12 cellular contexts compared by ENCODE assay signal in the genomic region with DNA sequence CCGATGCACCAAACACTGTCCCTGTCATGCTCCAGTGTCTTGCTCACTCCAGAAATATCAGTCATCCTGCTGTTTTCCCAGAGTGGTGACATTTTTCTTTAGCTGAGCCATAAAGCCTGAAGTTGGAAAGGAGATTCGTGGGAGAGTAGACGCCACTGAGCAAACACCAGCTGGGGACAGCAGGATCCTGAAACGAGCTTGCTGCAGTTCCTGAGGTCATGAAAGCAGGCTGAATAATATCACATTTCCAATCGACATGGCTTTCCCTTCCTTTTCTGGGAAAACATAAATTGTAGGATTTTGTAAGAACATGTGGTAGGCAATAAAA.
DNase-seq lines count a peak whose midpoint lies in the region; ATAC-seq and TF ChIP-seq lines count a peak whose summit lies in the region.
"Had no signal": no experiment of that assay in that cellular context is flagged by ENCODE, and none has a peak within 500 bp of the region (broad histone marks: within the 10 kb centered on the region; RNA-seq: fewer than 3 reads in every experiment).

No MANE protein-coding gene starts in this region.

- WGBS in heart right ventricle, 2 donors = 37 to 49% methylated on average over 5 of the region's 5 CpGs
- 48 to 50% methylated on average over 5 of the region's 5 CpGs for WGBS in sigmoid colon, 2 donors

- H4K20me1 ChIP-seq in GM23338 (replicated peaks; ENCODE audit: insufficient read depth) = no peaks in the 10 kb centered on the region
- H4K20me1 ChIP-seq in PC-9 (ENCODE audit: insufficient read depth) = no peaks in the 10 kb centered on the region

- H3K27ac Mint-ChIP-seq in GM23338 = 0 out of 2 replicates have a peak overlapping the region, but pooled peaks have one; percentile 0
- H3K27ac Mint-ChIP-seq: activated B cell treated with CpG ODN at 0.5 μM for 24 hours; natural killer cell treated with Interleukin-12 subunit alpha and Interleukin-12 subunit beta and Interleukin-15 and Interleukin-18, amount 100 ng/mL, for 72 hours had no signal

- no peak; the same call in 2 of the 3 replicates for ATAC-seq in GM23338
- ATAC-seq in heart right ventricle = peak in 7 of 8 donors; percentile 68 to 92 (median 79)
- no peak for ATAC-seq in GM18861 (IDR thresholded peaks at IDR 0.05; ENCODE audit: unreplicated experiment)
- no peak for ATAC-seq in GM21526 (IDR thresholded peaks at IDR 0.05; ENCODE audit: low FRiP score, unreplicated experiment)
- ATAC-seq: natural killer cell treated with Interleukin-12 subunit alpha and Interleukin-12 subunit beta and Interleukin-15 and Interleukin-18, amount 100 ng/mL, for 72 hours had no signal

- intact Hi-C loops in PC-9 (cut with micrococcal nuclease; ENCODE audit: unreplicated experiment) = no loop called here
- intact Hi-C loops in heart right ventricle (cut with DNase I) = loop anchor here in 1 of 10 donors (5.0 kb wide), 1 partner anchor 196 kb away; no protein-coding TSS in a partner anchor
- intact Hi-C loops in sigmoid colon (cut with DNase I) = no loop called here

- H3K27me3 Mint-ChIP-seq in GM23338 (ENCODE audit: insufficient read depth, low read depth, poor library complexity) = no peaks in the 10 kb centered on the region

- H3K36me3 ChIP-seq in GM23338 (ENCODE audit: insufficient read depth) (no peaks in the 10 kb centered on the region), PC-9 (ENCODE audit: low read depth) (no peaks in the 10 kb centered on the region), heart right ventricle (no peaks in the 10 kb centered on the region), sigmoid colon (no peaks in the 10 kb centered on the region)

- TF ChIP-seq CTCF in GM23338 (conservative IDR thresholded peaks at IDR 0.05; ENCODE audit: low read depth in 2 of 2) (no peak), PC-9 (conservative IDR thresholded peaks at IDR 0.05) (no peak), heart right ventricle (IDR thresholded peaks at IDR 0.05) (no peak), sigmoid colon (IDR thresholded peaks at IDR 0.05) (no peak)

- H3K79me2 ChIP-seq in GM23338 (replicated peaks; ENCODE audit: insufficient read depth) (no peaks in the 10 kb centered on the region), PC-9 (ENCODE audit: low read depth) (no peaks in the 10 kb centered on the region)

- peaks cover 6% of the 10 kb centered on the region; the same call in 2 of the 3 replicates for H3K4me1 Mint-ChIP-seq in GM23338
- H3K4me1 Mint-ChIP-seq: activated B cell treated with CpG ODN at 0.5 μM for 24 hours had no signal

- no peaks in the 10 kb centered on the region; the same call in 2 of the 3 replicates for H3K36me3 Mint-ChIP-seq in GM23338 (ENCODE audit: low read depth)

- H3K27me3 ChIP-seq in GM23338 (ENCODE audit: insufficient read depth) = no peaks in the 10 kb centered on the region
- peaks cover 4% of the 10 kb centered on the region; the same call in 1 of the 2 replicates for H3K27me3 ChIP-seq in PC-9 (ENCODE audit: insufficient read depth, low read depth)
- H3K27me3 ChIP-seq in heart right ventricle = peaks cover 0 to 3% (median 0%) of the 10 kb centered on the region in 7 donors
- H3K27me3 ChIP-seq in sigmoid colon = no peaks in the 10 kb centered on the region

- H3F3A ChIP-seq in GM23338 (replicated peaks; ENCODE audit: low read depth) (no peaks in the 10 kb centered on the region), PC-9 (ENCODE audit: insufficient read depth, low read depth) (no peaks in the 10 kb centered on the region)

- H3K9me3 Mint-ChIP-seq in GM23338 = no peaks in the 10 kb centered on the region
- H3K9me3 Mint-ChIP-seq: activated B cell treated with CpG ODN at 0.5 μM for 24 hours had no signal

- no peak overlapping the region for H2AFZ ChIP-seq in GM23338
- peak overlapping the region; percentile 40; the same call in 1 of the 2 replicates for H2AFZ ChIP-seq in PC-9

- no peak for TF ChIP-seq POLR2A in sigmoid colon (IDR thresholded peaks at IDR 0.05)

- no peak for DNase-seq in GM23338 (ENCODE audit: low spot score)
- DNase-seq in PC-9 = no peak
- peak in 1 of 2 donors; percentile 44 for DNase-seq in heart right ventricle
- no peak for DNase-seq in sigmoid colon
- DNase-seq in stimulated activated naive CD4-positive, alpha-beta T cell (lab: John Stamatoyannopoulos, UW) = no peak
- DNase-seq in activated effector memory CD4-positive, alpha-beta T cell treated with Interleukin-2 at 50 U/mL for 16 hours = no peak
- DNase-seq: activated B cell treated with CpG ODN at 0.5 μM for 24 hours; activated effector memory CD4-positive, alpha-beta T cell treated with anti-CD3 and anti-CD28 coated beads, Interleukin-2, amount 50 U/mL, for 16 hours; MV-4-11 had no signal

- H3K4me3 ChIP-seq in GM23338 (no peak overlapping the region), PC-9 (no peak overlapping the region), heart right ventricle (peak overlapping the region in 3 of 10 donors; percentile 1 to 11 (median 8)), sigmoid colon (no peak overlapping the region)

- H3K4me2 ChIP-seq in GM23338 = no peak overlapping the region
- no peak overlapping the region for H3K4me2 ChIP-seq in PC-9

- H3K9me2 ChIP-seq in GM23338 (ENCODE audit: insufficient read depth) (no peaks in the 10 kb centered on the region), PC-9 (ENCODE audit: insufficient read depth) (no peaks in the 10 kb centered on the region)

- TF ChIP-seq EP300 in sigmoid colon (IDR thresholded peaks at IDR 0.05) = no peak

- CTCF ChIA-PET in PC-9 (lab: Charles Lee) = no interaction called here

- H3K9me3 ChIP-seq in PC-9 (ENCODE audit: insufficient read depth, low read depth) = 0 out of 2 replicates have a peak, but pooled peaks cover 2% of the 10 kb centered on the region
- peaks cover 0 to 4% (median 0%) of the 10 kb centered on the region in 11 donors for H3K9me3 ChIP-seq in heart right ventricle
- H3K9me3 ChIP-seq in sigmoid colon = no peaks in the 10 kb centered on the region

- no TSS peak for BruUV-seq in PC-9 (replicated peaks; lab: Mats Ljungman, UMichigan)

- POLR2A ChIA-PET in PC-9 (lab: Charles Lee; ENCODE audit: unreplicated experiment) = no interaction called here

- H3K4me1 ChIP-seq in GM23338 (ENCODE audit: insufficient read depth) (no peaks in the 10 kb centered on the region), PC-9 (replicated peaks; ENCODE audit: insufficient read depth) (no peaks in the 10 kb centered on the region), heart right ventricle (no peaks in the 10 kb centered on the region), sigmoid colon (no peaks in the 10 kb centered on the region)

- H3K27ac ChIP-seq in GM23338 (ENCODE audit: low read depth) = no peak overlapping the region
- H3K27ac ChIP-seq in PC-9 = no peak overlapping the region
- peak overlapping the region in 9 of 10 donors; percentile 27 to 68 (median 50) for H3K27ac ChIP-seq in heart right ventricle
- H3K27ac ChIP-seq in sigmoid colon = peak overlapping the region in 3 of 4 donors; percentile 15 to 33 (median 20)

- no peak overlapping the region for H3K4me3 Mint-ChIP-seq in GM23338
- H3K4me3 Mint-ChIP-seq: activated B cell treated with CpG ODN at 0.5 μM for 24 hours; natural killer cell treated with Interleukin-12 subunit alpha and Interleukin-12 subunit beta and Interleukin-15 and Interleukin-18, amount 100 ng/mL, for 72 hours had no signal

TF ChIP-seq in GM23338, 12 proteins besides CTCF, POLR2A, EP300 and RAD21:
- TF ChIP-seq CREB1 (CRISPR knock-in tag; IDR thresholded peaks at IDR 0.05; ENCODE audit: low read depth) = no peak
- TF ChIP-seq ZNF114 (CRISPR knock-in tag; IDR thresholded peaks at IDR 0.05) = no peak
- no peak for TF ChIP-seq JUNB (IDR thresholded peaks at IDR 0.05; ENCODE audit: unreplicated experiment)
- no peak for TF ChIP-seq POLR2AphosphoS5 (IDR thresholded peaks at IDR 0.05; ENCODE audit: low read depth)
- TF ChIP-seq, protein P1, sequence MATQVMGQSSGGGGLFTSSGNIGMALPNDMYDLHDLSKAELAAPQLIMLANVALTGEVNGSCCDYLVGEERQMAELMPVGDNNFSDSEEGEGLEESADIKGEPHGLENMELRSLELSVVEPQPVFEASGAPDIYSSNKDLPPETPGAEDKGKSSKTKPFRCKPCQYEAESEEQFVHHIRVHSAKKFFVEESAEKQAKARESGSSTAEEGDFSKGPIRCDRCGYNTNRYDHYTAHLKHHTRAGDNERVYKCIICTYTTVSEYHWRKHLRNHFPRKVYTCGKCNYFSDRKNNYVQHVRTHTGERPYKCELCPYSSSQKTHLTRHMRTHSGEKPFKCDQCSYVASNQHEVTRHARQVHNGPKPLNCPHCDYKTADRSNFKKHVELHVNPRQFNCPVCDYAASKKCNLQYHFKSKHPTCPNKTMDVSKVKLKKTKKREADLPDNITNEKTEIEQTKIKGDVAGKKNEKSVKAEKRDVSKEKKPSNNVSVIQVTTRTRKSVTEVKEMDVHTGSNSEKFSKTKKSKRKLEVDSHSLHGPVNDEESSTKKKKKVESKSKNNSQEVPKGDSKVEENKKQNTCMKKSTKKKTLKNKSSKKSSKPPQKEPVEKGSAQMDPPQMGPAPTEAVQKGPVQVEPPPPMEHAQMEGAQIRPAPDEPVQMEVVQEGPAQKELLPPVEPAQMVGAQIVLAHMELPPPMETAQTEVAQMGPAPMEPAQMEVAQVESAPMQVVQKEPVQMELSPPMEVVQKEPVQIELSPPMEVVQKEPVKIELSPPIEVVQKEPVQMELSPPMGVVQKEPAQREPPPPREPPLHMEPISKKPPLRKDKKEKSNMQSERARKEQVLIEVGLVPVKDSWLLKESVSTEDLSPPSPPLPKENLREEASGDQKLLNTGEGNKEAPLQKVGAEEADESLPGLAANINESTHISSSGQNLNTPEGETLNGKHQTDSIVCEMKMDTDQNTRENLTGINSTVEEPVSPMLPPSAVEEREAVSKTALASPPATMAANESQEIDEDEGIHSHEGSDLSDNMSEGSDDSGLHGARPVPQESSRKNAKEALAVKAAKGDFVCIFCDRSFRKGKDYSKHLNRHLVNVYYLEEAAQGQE (IDR thresholded peaks at IDR 0.05; ENCODE audit: unreplicated experiment) = no peak
- no peak for TF ChIP-seq EZH2phosphoT487 (IDR thresholded peaks at IDR 0.05; ENCODE audit: unreplicated experiment)
- TF ChIP-seq STAT1 (IDR thresholded peaks at IDR 0.05; ENCODE audit: unreplicated experiment) = no peak
- TF ChIP-seq ZNF331 (CRISPR knock-in tag; IDR thresholded peaks at IDR 0.05; ENCODE audit: low read depth) = no peak
TF ChIP-seq in GM23338: peak in this region for 0.

Comparison
In these comparisons a context has a peak if more than half of its experiments do, and no peak if none do; other contexts are left out.
1. ATAC-seq: peak in heart right ventricle (7 of 8); none in GM23338 (single experiment), GM18861 (single experiment) and GM21526 (single experiment).
2. H3K27ac ChIP-seq: peak in heart right ventricle (9 of 10) and sigmoid colon (3 of 4); none in GM23338 (single experiment) and PC-9 (single experiment).